25 cellular contexts compared by ENCODE assay signal in genomic region chr12:63133981-63134380, GRCh38. TPM values are rescaled to one million over a fixed set of nuclear protein-coding genes. Genes with fewer than 3 reads are reported as not detected.
DNase-seq lines count a peak whose midpoint lies in the region; ATAC-seq lines count a peak whose summit lies in the region.
"Had no signal": no experiment of that assay in that cellular context is flagged by ENCODE, and none has a peak within 500 bp of the region (broad histone marks: within the 10 kb centered on the region; RNA-seq: fewer than 3 reads in every experiment).

No MANE protein-coding gene starts in this region.

- no peak for DNase-seq in left lobe of liver (ENCODE audit: low spot score)
- DNase-seq: 8988T; ACHN; AML-193; BE2C; C1 segment of cervical spinal cord; Caco-2; Calu3; CD4-positive, alpha-beta memory T cell; CD4-positive, alpha-beta T cell; CD4-positive, CD25-positive, alpha-beta regulatory T cell; CD8-positive, alpha-beta memory T cell; CD8-positive, alpha-beta T cell; COR-L47; DMS 273 treated with DMSO at 0.1 percent for 48 hours; DMS153; DMS53; DMS79; DMS79 treated with DMSO at 0.1 percent for 48 hours; DND-41; EL had no signal

- ATAC-seq in left lobe of liver (peak; percentile 69), HG03457 (IDR thresholded peaks at IDR 0.05; ENCODE audit: unreplicated experiment) (no peak)
- ATAC-seq: A549; CD8-positive, alpha-beta T cell had no signal

RNA-seq across cellular contexts. Expression of gene AVPR1A, which starts 17.0 kb away (rescaled TPM):
- total RNA-seq in left lobe of liver = 14.6 TPM
- total RNA-seq: A172; B cell; Caco-2; CD4-positive, alpha-beta memory T cell; CD4-positive, alpha-beta T cell; CD8-positive, alpha-beta memory T cell; CD8-positive, alpha-beta T cell had no signal
